In the genomic region with DNA sequence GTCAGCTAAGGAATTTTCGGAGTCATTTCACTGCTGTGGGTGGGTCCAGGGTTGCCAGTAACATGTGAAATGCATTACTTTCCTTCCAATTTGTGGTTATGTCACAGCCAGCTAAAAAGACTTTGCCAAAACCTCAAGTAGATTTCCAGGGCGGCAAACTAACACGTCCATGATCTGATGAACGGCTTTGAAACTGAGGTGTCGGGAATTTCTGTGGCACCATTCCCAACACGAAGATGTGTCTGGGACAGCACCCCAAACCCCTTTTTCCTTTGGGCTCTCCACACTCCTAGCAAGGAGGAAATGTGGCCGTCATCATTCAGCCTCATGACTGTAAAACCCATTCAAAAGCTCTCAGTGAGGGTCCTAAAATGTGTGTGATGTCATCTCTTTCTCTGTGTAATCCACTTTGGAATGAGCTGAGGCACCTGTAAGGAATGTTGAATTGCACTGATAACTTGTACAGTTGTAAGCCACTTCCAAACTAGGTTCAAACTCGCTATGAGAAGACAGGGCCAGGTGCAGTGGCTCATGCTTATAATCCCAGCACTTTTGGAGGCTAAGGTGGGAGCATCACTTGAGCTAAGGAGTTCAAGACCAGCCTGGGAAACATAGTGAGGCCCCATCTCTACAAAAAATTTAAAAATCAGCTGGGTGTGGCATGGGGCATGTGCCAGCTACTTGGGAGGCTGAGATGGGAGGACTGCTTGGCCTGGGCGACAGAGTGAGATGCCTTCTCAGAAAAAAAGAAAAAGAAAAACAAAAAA, we compare ENCODE assay signal across 17 cellular contexts.
DNase-seq lines count a peak whose midpoint lies in the region; ATAC-seq and TF ChIP-seq lines count a peak whose summit lies in the region.
"Had no signal": no experiment of that assay in that cellular context is flagged by ENCODE, and none has a peak within 500 bp of the region (broad histone marks: within the 10 kb centered on the region; RNA-seq: fewer than 3 reads in every experiment).

No MANE protein-coding gene starts in this region.

- WGBS in sigmoid colon, 2 donors: 83 to 87% methylated on average over 9 of the region's 9 CpGs

- H3K4me3 ChIP-seq in skeletal muscle satellite cell (ENCODE audit: low read length): no peak overlapping the region
- no peak overlapping the region for H3K4me3 ChIP-seq in sigmoid colon
- H3K4me3 ChIP-seq: right lobe of liver, stomach had no signal

- H3K36me3 Mint-ChIP-seq in activated naive CD4-positive, alpha-beta T cell treated with anti-CD3 and anti-CD28 coated beads, Interleukin-2, amount 50 U/mL, for 72 hours: no peaks in the 10 kb centered on the region
- H3K36me3 Mint-ChIP-seq: brain, IgD-negative memory B cell had no signal

- no peak for TF ChIP-seq POLR2A in sigmoid colon (IDR thresholded peaks at IDR 0.05)

- intact Hi-C loops in sigmoid colon (cut with DNase I): loop anchor here (5.0 kb wide), 1 partner anchor 380 kb away; no protein-coding TSS in a partner anchor

- H3K27me3 ChIP-seq in skeletal muscle satellite cell (ENCODE audit: control insufficient read depth, insufficient read depth, low read length) (peaks cover 18% of the 10 kb centered on the region), sigmoid colon (no peaks in the 10 kb centered on the region)
- H3K27me3 ChIP-seq: right lobe of liver, stomach had no signal

- peak overlapping the region; percentile 32 for H3K4me2 ChIP-seq in skeletal muscle satellite cell (ENCODE audit: low read length)

- no peak overlapping the region for H3K27ac ChIP-seq in sigmoid colon
- H3K27ac ChIP-seq: right lobe of liver, stomach had no signal

- H3K4me1 ChIP-seq in skeletal muscle satellite cell (ENCODE audit: control insufficient read depth, insufficient read depth, low read length) (peaks cover 27% of the 10 kb centered on the region), sigmoid colon (peaks cover 0 to 21% (median 5%) of the 10 kb centered on the region in 4 donors)
- H3K4me1 ChIP-seq: right lobe of liver had no signal

- no peaks in the 10 kb centered on the region for H3K9me3 Mint-ChIP-seq in activated naive CD4-positive, alpha-beta T cell treated with anti-CD3 and anti-CD28 coated beads, Interleukin-2, amount 50 U/mL, for 72 hours
- H3K9me3 Mint-ChIP-seq: activated T-helper 17 cell treated with anti-CD3 and anti-CD28 coated beads, Interleukin-2, amount 50 U/mL, for 72 hours; IgD-negative memory B cell had no signal

- H3K36me3 ChIP-seq in skeletal muscle satellite cell (ENCODE audit: insufficient read depth, low read length) (no peaks in the 10 kb centered on the region), sigmoid colon (no peaks in the 10 kb centered on the region)
- H3K36me3 ChIP-seq: right lobe of liver, stomach had no signal

- no peak for TF ChIP-seq EP300 in sigmoid colon (IDR thresholded peaks at IDR 0.05)

- peak; percentile 45 for DNase-seq in GM04504 (ENCODE audit: low read depth)
- peak; percentile 83 for DNase-seq in RPMI7951 (ENCODE audit: low read depth)
- DNase-seq in fibroblast of peridontal ligament (ENCODE audit: extremely low read depth): peak; percentile 92
- DNase-seq in sigmoid colon: no peak
- DNase-seq in activated naive CD4-positive, alpha-beta T cell treated with anti-CD3 and anti-CD28 coated beads, Interleukin-2, amount 50 U/mL, for 72 hours (ENCODE audit: low spot score in 2 of 2): no peak
- DNase-seq: activated CD4-positive, alpha-beta T cell treated with anti-CD3 and anti-CD28 coated beads, Interleukin-2, amount 50 U/mL, for 4 hours; head of caudate nucleus; NCI-H146; NCI-H510A treated with DMSO at 0.1 percent for 48 hours; stomach had no signal

- H3K9me3 ChIP-seq in skeletal muscle satellite cell (replicated peaks; ENCODE audit: low read length): no peaks in the 10 kb centered on the region
- no peaks in the 10 kb centered on the region for H3K9me3 ChIP-seq in sigmoid colon
- H3K9me3 ChIP-seq: right lobe of liver, stomach had no signal

- peak overlapping the region; percentile 56 for H3K9ac ChIP-seq in skeletal muscle satellite cell (ENCODE audit: low read depth, low read length)

- no peak overlapping the region for H3K27ac Mint-ChIP-seq in activated naive CD4-positive, alpha-beta T cell treated with anti-CD3 and anti-CD28 coated beads, Interleukin-2, amount 50 U/mL, for 72 hours
- H3K27ac Mint-ChIP-seq: activated T-helper 17 cell treated with anti-CD3 and anti-CD28 coated beads, Interleukin-2, amount 50 U/mL, for 72 hours; IgD-negative memory B cell had no signal

- no peak for ATAC-seq in HG02870 (IDR thresholded peaks at IDR 0.05; ENCODE audit: unreplicated experiment)
- ATAC-seq in activated naive CD4-positive, alpha-beta T cell treated with anti-CD3 and anti-CD28 coated beads, Interleukin-2, amount 50 U/mL, for 72 hours: no peak
- ATAC-seq: activated T-helper 17 cell treated with anti-CD3 and anti-CD28 coated beads, Interleukin-2, amount 50 U/mL, for 72 hours; Right ventricle myocardium inferior had no signal

- no peak for TF ChIP-seq CTCF in sigmoid colon (IDR thresholded peaks at IDR 0.05)

Comparison
In these comparisons a context has a peak if more than half of its experiments do, and no peak if none do; other contexts are left out.
1. DNase-seq: peak in GM04504 (single experiment), RPMI7951 (single experiment) and fibroblast of peridontal ligament (single experiment); none in sigmoid colon (single experiment) and activated naive CD4-positive, alpha-beta T cell treated with anti-CD3 and anti-CD28 coated beads, Interleukin-2, amount 50 U/mL, for 72 hours (0 of 2).